22 cellular contexts compared by ENCODE assay signal in the genomic region with DNA sequence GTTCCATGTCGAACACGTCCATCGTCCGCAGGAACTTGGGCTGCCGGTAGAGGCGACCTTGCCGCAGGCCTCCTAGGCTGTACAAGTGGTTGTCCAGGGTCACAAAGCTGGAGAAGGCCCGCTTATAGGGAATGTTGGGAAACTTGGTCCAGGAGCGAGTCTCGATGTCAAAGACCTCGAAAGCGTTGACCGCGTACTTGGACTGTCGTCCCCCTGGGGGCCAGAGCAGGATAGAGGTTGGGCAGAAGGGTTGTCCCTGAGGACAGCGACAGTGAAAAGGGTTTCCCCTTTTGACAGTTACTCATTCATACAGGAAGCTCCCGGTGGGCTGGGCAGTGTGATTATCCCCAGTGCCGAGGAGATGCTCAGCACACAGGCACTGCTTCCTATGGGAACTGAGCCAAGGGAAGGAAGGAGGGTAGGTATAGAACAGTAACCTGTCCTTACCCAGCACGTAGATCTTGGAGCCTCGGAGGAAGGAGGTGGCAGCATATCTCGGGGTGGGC. TPM values are rescaled to one million over a fixed set of nuclear protein-coding genes. Genes with fewer than 3 reads are reported as not detected.
DNase-seq lines count a peak whose midpoint lies in the region; ATAC-seq, FAIRE-seq and TF ChIP-seq lines count a peak whose summit lies in the region.
"Had no signal": no experiment of that assay in that cellular context is flagged by ENCODE, and none has a peak within 500 bp of the region (broad histone marks: within the 10 kb centered on the region; RNA-seq: fewer than 3 reads in every experiment).

No MANE protein-coding gene starts in this region.

- H3K9ac ChIP-seq in H1 (replicated peaks in 1 of 4; ENCODE audit: extremely low read depth in 1 of 4, low read depth in 3 of 4, low read length in 3 of 4), result no peak overlapping the region
- H3K9ac ChIP-seq: BLaER1 treated with 17β-estradiol and CSF1 and Interleukin-3, amounts not matched to agents 10 nM and 100 nM had no signal

- POLR2A ChIA-PET in H1 (lab: Charles Lee; ENCODE audit: partially characterized antibody), result interaction anchor here (0.7 kb wide), 1 partner anchor 15 kb away, joined by 3 read pairs; no protein-coding TSS in a partner anchor

- WGBS in H1 (ENCODE audit: extremely low coverage in 1 of 2, insufficient coverage in 1 of 2, insufficient read length in 1 of 2, insufficient replicate concordance in 2 of 2, low coverage in 1 of 2, low lambda C conversion rate in 2 of 2, missing lambda C conversion rate in 1 of 2), 2 experiments, result 94% methylated on average over 21 of the region's 21 CpGs; no CpG with 5 or more reads in 1 of the 2 experiments

- no peak overlapping the region for H3K27ac Mint-ChIP-seq in stimulated activated effector memory CD8-positive, alpha-beta T cell treated with anti-CD3 and anti-CD28 coated beads, Interleukin-12 subunit alpha, Interleukin-12 subunit beta, amount 100 ng/mL, for 72 hours
- H3K27ac Mint-ChIP-seq: CD8-positive, alpha-beta T cell had no signal

- peaks cover 11 to 23% (median 22%) of the 10 kb centered on the region in 4 experiments for H3K27me3 ChIP-seq in H1 (replicated peaks in 1 of 4; ENCODE audit: control insufficient read depth in 3 of 4, extremely low read depth in 1 of 4, insufficient read depth in 3 of 4, low read length in 3 of 4)
- H3K27me3 ChIP-seq in ascending aorta, result peaks cover 7% of the 10 kb centered on the region

- ATAC-seq in GM18867 (IDR thresholded peaks at IDR 0.05; ENCODE audit: unreplicated experiment), result peak; percentile 7
- ATAC-seq in HG02852 (IDR thresholded peaks at IDR 0.05; ENCODE audit: unreplicated experiment), result peak; percentile 12
- peak; percentile 29 for ATAC-seq in stimulated activated effector memory CD8-positive, alpha-beta T cell treated with anti-CD3 and anti-CD28 coated beads, Interleukin-12 subunit alpha, Interleukin-12 subunit beta, amount 100 ng/mL, for 72 hours
- no peak for ATAC-seq in GM21367 (IDR thresholded peaks at IDR 0.05; ENCODE audit: unreplicated experiment)
- ATAC-seq: CD8-positive, alpha-beta T cell; K562; Right ventricle myocardium inferior had no signal

- no peak overlapping the region for H3K18ac ChIP-seq in H1 (ENCODE audit: extremely low read depth, low read length)

- TF ChIP-seq CTCF in H1 (IDR thresholded peaks at IDR 0.05; ENCODE audit: control extremely low read depth in 1 of 3, insufficient read depth in 1 of 3, low read depth in 1 of 3, low read length in 3 of 3) (no peak), ascending aorta (IDR thresholded peaks at IDR 0.05) (no peak)

- no peak overlapping the region for H3K14ac ChIP-seq in H1 (ENCODE audit: insufficient read length)

- no peak overlapping the region for H4K5ac ChIP-seq in H1 (ENCODE audit: insufficient read length, low read depth, low read length)

- H2BK20ac ChIP-seq in H1 (ENCODE audit: low read length), result 0 out of 2 replicates have a peak overlapping the region, but pooled peaks have one; percentile 64

- H2AK5ac ChIP-seq in H1 (ENCODE audit: low read depth, low read length), result no peak overlapping the region

- H2BK12ac ChIP-seq in H1 (ENCODE audit: low read depth, low read length), result peak overlapping the region; percentile 90; the same call in 1 of the 2 replicates

- H3K4me3 ChIP-seq in H1 (ENCODE audit: extremely low read depth in 1 of 4, insufficient read depth in 2 of 4, low read depth in 3 of 4, low read length in 4 of 4) (no peak overlapping the region), ascending aorta (no peak overlapping the region)
- H3K4me3 ChIP-seq: BLaER1 treated with 17β-estradiol and CSF1 and Interleukin-3, amounts not matched to agents 10 nM and 100 nM; HAP-1; K562; SK-N-MC had no signal

- no peak for TF ChIP-seq RAD21 in H1 (IDR thresholded peaks at IDR 0.05 in 1 of 2, conservative IDR thresholded peaks at IDR 0.05 in 1 of 2; ENCODE audit: low read depth in 2 of 2, low read length in 2 of 2)

- no peaks in the 10 kb centered on the region for H3K79me2 ChIP-seq in H1 (ENCODE audit: control insufficient read depth in 1 of 2, insufficient read depth in 2 of 2, low read length in 2 of 2)

- no peaks in the 10 kb centered on the region for H3K36me3 Mint-ChIP-seq in stimulated activated effector memory CD8-positive, alpha-beta T cell treated with anti-CD3 and anti-CD28 coated beads, Interleukin-12 subunit alpha, Interleukin-12 subunit beta, amount 100 ng/mL, for 72 hours
- H3K36me3 Mint-ChIP-seq: CD8-positive, alpha-beta T cell had no signal

- H4K8ac ChIP-seq in H1 (ENCODE audit: extremely low read depth, insufficient read depth, low read length), result no peak overlapping the region

- no peak for TF ChIP-seq POLR2A in H1 (IDR thresholded peaks at IDR 0.05; ENCODE audit: control extremely low read depth in 1 of 2, low read depth in 2 of 2, low read length in 2 of 2)

- peaks cover 7% of the 10 kb centered on the region; the same call in 1 of the 2 replicates for H3K23me2 ChIP-seq in H1 (ENCODE audit: low read depth, low read length)

- no peak overlapping the region; the same call in 1 of the 2 replicates for H2BK5ac ChIP-seq in H1 (ENCODE audit: low read depth, low read length)

- H3K27ac ChIP-seq in H1 (ENCODE audit: low read depth, low read length), result no peak overlapping the region
- H3K27ac ChIP-seq in ascending aorta, result no peak overlapping the region
- H3K27ac ChIP-seq: BLaER1 treated with 17β-estradiol and CSF1 and Interleukin-3, amounts not matched to agents 10 nM and 100 nM; SK-N-MC had no signal

- peaks cover 0 to 9% (median 3%) of the 10 kb centered on the region in 4 experiments; a peak in 6 of 7 replicates for H3K4me1 ChIP-seq in H1 (replicated peaks in 1 of 4; ENCODE audit: control insufficient read depth in 3 of 4, insufficient read depth in 4 of 4, low read length in 3 of 4)
- peaks cover 9% of the 10 kb centered on the region in 2 donors for H3K4me1 ChIP-seq in ascending aorta

- no peak overlapping the region for H2BK15ac ChIP-seq in H1 (ENCODE audit: low read length)

- no peak for TF ChIP-seq EP300 in H1 (IDR thresholded peaks at IDR 0.05; ENCODE audit: borderline replicate concordance in 1 of 2, low read depth in 2 of 2, low read length in 2 of 2)

- no peaks in the 10 kb centered on the region for H3K9me3 Mint-ChIP-seq in stimulated activated effector memory CD8-positive, alpha-beta T cell treated with anti-CD3 and anti-CD28 coated beads, Interleukin-12 subunit alpha, Interleukin-12 subunit beta, amount 100 ng/mL, for 72 hours
- H3K9me3 Mint-ChIP-seq: CD8-positive, alpha-beta T cell had no signal

- no peak overlapping the region for H3K56ac ChIP-seq in H1 (replicated peaks; ENCODE audit: insufficient read length, low read depth, low read length)

- peaks cover 0 to 4% of the 10 kb centered on the region in 2 experiments; a peak in 1 of 4 replicates for H3K9me3 ChIP-seq in H1 (ENCODE audit: insufficient read depth in 2 of 2, low read depth in 1 of 2, low read length in 1 of 2)
- H3K9me3 ChIP-seq in ascending aorta, result no peaks in the 10 kb centered on the region
- H3K9me3 ChIP-seq: HAP-1 had no signal

- H3K23ac ChIP-seq in H1 (ENCODE audit: insufficient read length), result no peak overlapping the region

- H4K20me1 ChIP-seq in H1 (replicated peaks in 1 of 2; ENCODE audit: control insufficient read depth in 1 of 2, insufficient read depth in 2 of 2, low read length in 2 of 2), result no peaks in the 10 kb centered on the region

- intact Hi-C loops in ascending aorta (cut with DNase I), result loop anchor here (5.0 kb wide), 1 partner anchor 93 kb away; no protein-coding TSS in a partner anchor

- H4K91ac ChIP-seq in H1 (replicated peaks; ENCODE audit: insufficient read length, low read length), result peak overlapping the region; percentile 36

- no peak overlapping the region for H2AFZ ChIP-seq in H1 (ENCODE audit: low read length)

- CTCF ChIA-PET in H1 (lab: Charles Lee; ENCODE audit: partially characterized antibody), result interaction anchor here (0.8 to 67.1 kb wide), 15 partner anchors 8 to 193 kb away, joined by 3 to 2424 read pairs (median 4); no protein-coding TSS in a partner anchor

- no peaks in the 10 kb centered on the region for H3K36me3 ChIP-seq in H1 (ENCODE audit: control insufficient read depth in 2 of 4, insufficient read depth in 4 of 4, low read length in 3 of 4)
- H3K36me3 ChIP-seq in ascending aorta, result no peaks in the 10 kb centered on the region
- H3K36me3 ChIP-seq: BLaER1 treated with 17β-estradiol and CSF1 and Interleukin-3, amounts not matched to agents 10 nM and 100 nM; HAP-1 had no signal

- peaks cover 10% of the 10 kb centered on the region for H3K4me1 Mint-ChIP-seq in stimulated activated effector memory CD8-positive, alpha-beta T cell treated with anti-CD3 and anti-CD28 coated beads, Interleukin-12 subunit alpha, Interleukin-12 subunit beta, amount 100 ng/mL, for 72 hours

- H3K79me1 ChIP-seq in H1 (ENCODE audit: low read depth, low read length), result no peaks in the 10 kb centered on the region

- no peak overlapping the region for H3K4me3 Mint-ChIP-seq in stimulated activated effector memory CD8-positive, alpha-beta T cell treated with anti-CD3 and anti-CD28 coated beads, Interleukin-12 subunit alpha, Interleukin-12 subunit beta, amount 100 ng/mL, for 72 hours
- H3K4me3 Mint-ChIP-seq: CD8-positive, alpha-beta T cell had no signal

- H2BK120ac ChIP-seq in H1 (replicated peaks; ENCODE audit: low read depth, low read length), result no peak overlapping the region

- DNase-seq in H1 (ENCODE audit: low read depth in 1 of 2, low spot score in 2 of 2), result no peak
- DNase-seq in stimulated activated effector memory CD8-positive, alpha-beta T cell treated with anti-CD3 and anti-CD28 coated beads, Interleukin-12 subunit alpha, Interleukin-12 subunit beta, amount 100 ng/mL, for 72 hours (ENCODE audit: low spot score in 2 of 2), result no peak
- DNase-seq in amniotic stem cell (lab: John Stamatoyannopoulos, UW), result no peak
- no peak for DNase-seq in ascending aorta (ENCODE audit: low spot score in 2 of 2)
- DNase-seq: Calu3; CD8-positive, alpha-beta T cell; DMS53; EL; NCI-H1105; NCI-H1694; NCI-H2081 treated with DMSO at 0.1 percent for 48 hours had no signal

- no peak for FAIRE-seq in H1 (lab: Jason Lieb, UNC)
- FAIRE-seq: K562, RCC 7860 had no signal

- no peak overlapping the region for H3K4me2 ChIP-seq in H1 (ENCODE audit: insufficient read depth in 1 of 2, low read depth in 2 of 2, low read length in 2 of 2)
- H3K4me2 ChIP-seq: BLaER1 treated with 17β-estradiol and CSF1 and Interleukin-3, amounts not matched to agents 10 nM and 100 nM had no signal

- H3K4ac ChIP-seq in H1 (replicated peaks; ENCODE audit: insufficient read length, low read depth, low read length), result no peak overlapping the region

RNA-seq across cellular contexts. Expression of a gene that starts 17.5 kb away (rescaled TPM):
- 2.5 and 3.4 TPM in 2 replicates for total RNA-seq in H1 (2021; fragmentation: NEBNext Ultra II Directional; extraction: Animal tissue kit (Norgen Biotek cat#: 25700))
- 1.9 and 2.5 TPM in 2 replicates for polyA plus RNA-seq in H1 (2011; rRNA removed)
- 2.4 TPM for polyA plus RNA-seq in H1 (2011; cell fraction: cytosol; rRNA removed)
- polyA plus RNA-seq in H1 (2011; cell fraction: nucleus; rRNA removed), result 2.4 TPM
- polyA plus RNA-seq in H1 (2012, experiment 1 of 2), result 0.83 to 2.1 TPM (median 1.5 TPM) in 4 replicates
- 1.4 TPM for polyA plus RNA-seq in H1 (2012, experiment 2 of 2)
- polyA plus RNA-seq in H1 (2013, experiment 1 of 2), result 3.5 TPM
- 3.8 TPM for polyA plus RNA-seq in H1 (2013, experiment 2 of 2)
- 2.5 and 4.2 TPM in 2 replicates for polyA minus RNA-seq in H1 (2011; rRNA and poly(A)+ RNA removed)
- 1.4 TPM for polyA minus RNA-seq in H1 (2011; cell fraction: cytosol; rRNA and poly(A)+ RNA removed)
- polyA minus RNA-seq in H1 (2011; cell fraction: nucleus; rRNA and poly(A)+ RNA removed), result 1.00 TPM
- not detected for total RNA-seq in ascending aorta
- total RNA-seq: A673; Calu3; CD8-positive, alpha-beta T cell; NCI-H460; Right ventricle myocardium inferior had no signal

RNA-seq across cellular contexts. Expression of a gene that starts 17.7 kb away (rescaled TPM):
- 12.7 and 12.9 TPM in 2 replicates for total RNA-seq in H1 (2021; fragmentation: NEBNext Ultra II Directional; extraction: Animal tissue kit (Norgen Biotek cat#: 25700))
- 9.4 and 14.5 TPM in 2 replicates for polyA plus RNA-seq in H1 (2011; rRNA removed)
- polyA plus RNA-seq in H1 (2011; cell fraction: cytosol; rRNA removed), result 8.0 TPM
- polyA plus RNA-seq in H1 (2011; cell fraction: nucleus; rRNA removed), result 13.3 TPM
- 13.2 to 13.7 TPM (median 13.5 TPM) in 4 replicates for polyA plus RNA-seq in H1 (2012, experiment 1 of 2)
- 12.2 TPM for polyA plus RNA-seq in H1 (2012, experiment 2 of 2)
- 5.4 TPM for polyA plus RNA-seq in H1 (2013, experiment 1 of 2)
- 5.1 TPM for polyA plus RNA-seq in H1 (2013, experiment 2 of 2)
- 12.4 and 13.8 TPM in 2 replicates for polyA minus RNA-seq in H1 (2011; rRNA and poly(A)+ RNA removed)
- polyA minus RNA-seq in H1 (2011; cell fraction: cytosol; rRNA and poly(A)+ RNA removed), result 15.0 TPM
- 13.2 TPM for polyA minus RNA-seq in H1 (2011; cell fraction: nucleus; rRNA and poly(A)+ RNA removed)
- total RNA-seq in ascending aorta, result 0.85 TPM
